1 cellular context compared by ENCODE assay signal in genomic region chr16:11585460-11586374, GRCh38.
A peak's percentile ranks its signal among the peaks of the same experiment; 100 is the strongest.
TF ChIP-seq lines count a peak whose summit lies in the region.

No MANE protein-coding gene starts in this region.

TF ChIP-seq in HepG2, 621 proteins besides CTCF, POLR2A, EP300 and RAD21 (continued from another document and continues in another):
- TF ChIP-seq MNT (IDR thresholded peaks at IDR 0.05) (no peak), SALL1 (CRISPR knock-in tag; IDR thresholded peaks at IDR 0.05) (peak; percentile 69), GMEB1 (CRISPR knock-in tag; IDR thresholded peaks at IDR 0.05; ENCODE audit: borderline replicate concordance) (peak; percentile 48; the same call in 1 of the 2 replicates), ZNF577 (CRISPR knock-in tag; IDR thresholded peaks at IDR 0.05; ENCODE audit: borderline replicate concordance, low read depth) (0 out of 2 replicates have a peak, but pooled peaks have one; percentile 50), TRIM22 (IDR thresholded peaks at IDR 0.05) (no peak), ZNF558 (CRISPR knock-in tag; IDR thresholded peaks at IDR 0.05; ENCODE audit: borderline replicate concordance) (peak; percentile 11; the same call in 1 of the 2 replicates), PHF5A (CRISPR knock-in tag; IDR thresholded peaks at IDR 0.05; ENCODE audit: low read depth, unreplicated experiment) (no peak), ZNF224 (CRISPR knock-in tag; IDR thresholded peaks at IDR 0.05) (no peak), ZNF496 (CRISPR knock-in tag; IDR thresholded peaks at IDR 0.05; ENCODE audit: insufficient replicate concordance) (no peak), BCLAF1 (IDR thresholded peaks at IDR 0.05) (no peak), ZNF512B (CRISPR knock-in tag; IDR thresholded peaks at IDR 0.05; ENCODE audit: borderline replicate concordance) (0 out of 2 replicates have a peak, but pooled peaks have one; percentile 68), PHF8 (CRISPR knock-in tag; IDR thresholded peaks at IDR 0.05) (peak; percentile 66), PRDM10 (CRISPR knock-in tag; IDR thresholded peaks at IDR 0.05; ENCODE audit: low read depth) (peak; percentile 11; the same call in 1 of the 2 replicates), ZMYM4 (CRISPR knock-in tag; IDR thresholded peaks at IDR 0.05) (peak; percentile 48; the same call in 1 of the 2 replicates), FOXP1 (IDR thresholded peaks at IDR 0.05) (no peak), FOXP1 (CRISPR knock-in tag; IDR thresholded peaks at IDR 0.05) (no peak), ZNF431 (CRISPR knock-in tag; IDR thresholded peaks at IDR 0.05; ENCODE audit: borderline replicate concordance, low read depth) (no peak), MTF1 (CRISPR knock-in tag; IDR thresholded peaks at IDR 0.05) (0 out of 2 replicates have a peak, but pooled peaks have one; percentile 58), ZNF691 (CRISPR knock-in tag; IDR thresholded peaks at IDR 0.05; ENCODE audit: borderline replicate concordance, low read depth) (0 out of 2 replicates have a peak, but pooled peaks have one; percentile 57), ZNF513 (CRISPR knock-in tag; conservative IDR thresholded peaks at IDR 0.05) (peak; percentile 23; the same call in 1 of the 2 replicates), ZNF569 (CRISPR knock-in tag; IDR thresholded peaks at IDR 0.05; ENCODE audit: borderline replicate concordance) (no peak), GTF3A (CRISPR knock-in tag; conservative IDR thresholded peaks at IDR 0.05) (no peak), NONO (IDR thresholded peaks at IDR 0.05) (no peak), NONO (CRISPR knock-in tag; conservative IDR thresholded peaks at IDR 0.05) (no peak)
